10 cellular contexts compared by ENCODE assay signal in the genomic region with DNA sequence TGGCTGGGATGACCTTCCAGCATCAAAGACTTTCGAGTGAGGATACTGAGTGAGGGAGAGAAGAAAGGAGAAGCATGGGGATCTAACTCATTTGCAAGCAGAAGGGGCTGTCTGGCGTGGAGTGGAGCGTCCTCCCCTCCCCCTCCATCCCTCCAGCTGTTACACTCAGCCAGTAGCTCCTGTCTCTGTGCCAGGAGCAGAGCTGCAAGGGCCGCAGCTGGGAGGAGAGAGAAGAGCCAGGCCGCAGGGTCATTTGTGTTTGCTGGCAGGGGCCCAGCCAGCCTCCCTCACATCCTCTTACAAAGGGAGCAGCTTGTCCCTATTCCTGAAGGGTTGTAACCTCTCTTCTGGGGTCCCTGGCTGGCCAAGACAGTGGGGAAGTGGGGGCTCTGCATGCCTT. TPM values are rescaled to one million over a fixed set of nuclear protein-coding genes. Genes with fewer than 3 reads are reported as not detected.
DNase-seq lines count a peak whose midpoint lies in the region; ATAC-seq and TF ChIP-seq lines count a peak whose summit lies in the region.
"Had no signal": no experiment of that assay in that cellular context is flagged by ENCODE, and none has a peak within 500 bp of the region (broad histone marks: within the 10 kb centered on the region; RNA-seq: fewer than 3 reads in every experiment).

No MANE protein-coding gene starts in this region.

- no peak overlapping the region for H2AFZ ChIP-seq in SK-N-SH (ENCODE audit: low read depth)

- POLR2A ChIA-PET in SK-N-SH (lab: Yijun Ruan, JAX), result interaction anchor here (1.2 to 2.5 kb wide), 7 partner anchors 24 to 236 kb away, joined by 4 to 17 read pairs (median 5); a partner anchor contains a TSS

- no peaks in the 10 kb centered on the region for H4K20me1 ChIP-seq in DOHH2 (ENCODE audit: control insufficient read depth, insufficient read depth, low read depth, low read length)
- no peaks in the 10 kb centered on the region for H4K20me1 ChIP-seq in SK-N-SH (ENCODE audit: insufficient read depth)

- peak; percentile 87 for DNase-seq in SK-N-SH
- DNase-seq in Right ventricle myocardium superior, result peak; percentile 93
- peak; percentile 63 to 97 (median 79) for DNase-seq in posterior cingulate gyrus
- DNase-seq in NCI-H187 treated with DMSO at 0.1 percent for 48 hours (lab: John Stamatoyannopoulos, UW), result no peak
- DNase-seq in NCI-H748 treated with DMSO at 0.1 percent for 48 hours (lab: John Stamatoyannopoulos, UW), result no peak
- DNase-seq in NCI-H1417 treated with DMSO at 0.1 percent for 48 hours (lab: John Stamatoyannopoulos, UW), result no peak
- DNase-seq: Karpas-422, upper lobe of right lung had no signal

- H3K4me1 ChIP-seq in DOHH2 (ENCODE audit: control insufficient read depth, low read length) (peaks cover 56% of the 10 kb centered on the region), SK-N-SH (ENCODE audit: control insufficient read depth in 1 of 2, insufficient read depth in 2 of 2, low read depth in 1 of 2, low read length in 1 of 2) (peaks cover 0 to 40% of the 10 kb centered on the region in 2 experiments; a peak in 1 of 4 replicates)

- H3K9me2 ChIP-seq in DOHH2 (replicated peaks; ENCODE audit: control insufficient read depth, low read length) (no peaks in the 10 kb centered on the region), SK-N-SH (no peaks in the 10 kb centered on the region)

- H3K9ac ChIP-seq in SK-N-SH, result no peak overlapping the region

- H3K27me3 ChIP-seq in DOHH2 (ENCODE audit: control insufficient read depth, low read length) (no peaks in the 10 kb centered on the region), SK-N-SH (ENCODE audit: insufficient read depth) (no peaks in the 10 kb centered on the region)
- H3K27me3 ChIP-seq: upper lobe of right lung had no signal

- H3F3A ChIP-seq in DOHH2 (ENCODE audit: control insufficient read depth, insufficient read depth) (peaks cover 19% of the 10 kb centered on the region), SK-N-SH (replicated peaks; ENCODE audit: insufficient read depth) (no peaks in the 10 kb centered on the region)

- intact Hi-C loops in Right ventricle myocardium superior (cut with DNase I), result no loop called here
- intact Hi-C loops in posterior cingulate gyrus (cut with DNase I), result loop anchor here (1.0 to 5.0 kb wide), 2 partner anchors 58 to 306 kb away; a partner anchor contains a TSS

- no peaks in the 10 kb centered on the region for H3K79me2 ChIP-seq in DOHH2 (ENCODE audit: control insufficient read depth, low read length)
- H3K79me2 ChIP-seq in SK-N-SH (ENCODE audit: insufficient read depth), result no peaks in the 10 kb centered on the region

- TF ChIP-seq CTCF in DOHH2 (IDR thresholded peaks at IDR 0.05; ENCODE audit: low read depth, low read length, poor library complexity, severe bottlenecking), result no peak
- TF ChIP-seq CTCF in SK-N-SH (IDR thresholded peaks at IDR 0.05), result no peak

- no peaks in the 10 kb centered on the region for H3K36me3 ChIP-seq in DOHH2 (ENCODE audit: control insufficient read depth, low read length)
- H3K36me3 ChIP-seq in SK-N-SH (replicated peaks in 1 of 2; ENCODE audit: control insufficient read depth in 1 of 2, insufficient read depth in 2 of 2, low read length in 1 of 2), result peaks cover 0 to 4% of the 10 kb centered on the region in 2 experiments
- H3K36me3 ChIP-seq: upper lobe of right lung had no signal

- peak overlapping the region; percentile 39 for H3K4me3 ChIP-seq in DOHH2 (ENCODE audit: low read length)
- H3K4me3 ChIP-seq in SK-N-SH (ENCODE audit: low read depth in 2 of 2, low read length in 1 of 2), result no peak overlapping the region; a peak in 1 of 4 replicates
- H3K4me3 ChIP-seq: upper lobe of right lung had no signal

- TF ChIP-seq EP300 in SK-N-SH (IDR thresholded peaks at IDR 0.05; ENCODE audit: borderline replicate concordance in 1 of 2, low read depth in 1 of 2, low read length in 1 of 2), result peak in 1 of 2 experiments; percentile 65; a peak in 1 of 4 replicates

- H3K27ac ChIP-seq in DOHH2 (ENCODE audit: low read depth, low read length) (peak overlapping the region; percentile 20; the same call in 1 of the 2 replicates), SK-N-SH (ENCODE audit: low read depth in 2 of 2, low read length in 1 of 2) (peak overlapping the region in 1 of 2 experiments; percentile 93; a peak in 2 of 4 replicates)
- H3K27ac ChIP-seq: upper lobe of right lung had no signal

- peak overlapping the region; percentile 62 for H3K4me2 ChIP-seq in DOHH2 (ENCODE audit: low read length)
- H3K4me2 ChIP-seq in SK-N-SH, result no peak overlapping the region

- H3K9me3 ChIP-seq in DOHH2 (ENCODE audit: control insufficient read depth, insufficient read depth, low read length) (no peaks in the 10 kb centered on the region), SK-N-SH (no peaks in the 10 kb centered on the region)
- H3K9me3 ChIP-seq: upper lobe of right lung had no signal

- ATAC-seq in Right ventricle myocardium superior (ENCODE audit: poor library complexity) (peak; percentile 76), HG02840 (IDR thresholded peaks at IDR 0.05; ENCODE audit: low FRiP score, unreplicated experiment) (no peak)
- ATAC-seq: upper lobe of right lung had no signal

- WGBS in SK-N-SH (ENCODE audit: low lambda C conversion rate), result 89% methylated on average over 1 of the region's 5 CpGs

- TF ChIP-seq RAD21 in SK-N-SH (IDR thresholded peaks at IDR 0.05; ENCODE audit: low read length), result peak; percentile 27; the same call in 1 of the 2 replicates

- CTCF ChIA-PET in SK-N-SH (lab: Yijun Ruan, JAX), result interaction anchor here (0.7 to 7.1 kb wide), 12 partner anchors 12 to 437 kb away, joined by 3 to 44 read pairs (median 4); a partner anchor contains a TSS

TF ChIP-seq in SK-N-SH, 30 proteins besides CTCF, POLR2A, EP300 and RAD21:
- TF ChIP-seq FOXM1 (IDR thresholded peaks at IDR 0.05; ENCODE audit: low read depth), result no peak
- TF ChIP-seq TEAD4 (IDR thresholded peaks at IDR 0.05; ENCODE audit: borderline replicate concordance, insufficient read depth), result no peak
- peak; percentile 94 for TF ChIP-seq CHD2 (IDR thresholded peaks at IDR 0.05; ENCODE audit: low read length, partially characterized antibody)
- no peak for TF ChIP-seq MEF2A (IDR thresholded peaks at IDR 0.05; ENCODE audit: borderline replicate concordance, low read depth)
- no peak for TF ChIP-seq JUND (IDR thresholded peaks at IDR 0.05)
- no peak for TF ChIP-seq ELF1 (IDR thresholded peaks at IDR 0.05)
- peak; percentile 20; the same call in 1 of the 2 replicates for TF ChIP-seq SMC3 (IDR thresholded peaks at IDR 0.05; ENCODE audit: low read depth, low read length)
- TF ChIP-seq NFIC (IDR thresholded peaks at IDR 0.05; ENCODE audit: borderline replicate concordance), result 0 out of 2 replicates have a peak, but pooled peaks have one; percentile 26
- TF ChIP-seq TCF12 (IDR thresholded peaks at IDR 0.05), result no peak; the same call in none of the 2 replicates
- peak; percentile 50 for TF ChIP-seq MXI1 (IDR thresholded peaks at IDR 0.05; ENCODE audit: low read depth, low read length)
- TF ChIP-seq, protein P1, sequence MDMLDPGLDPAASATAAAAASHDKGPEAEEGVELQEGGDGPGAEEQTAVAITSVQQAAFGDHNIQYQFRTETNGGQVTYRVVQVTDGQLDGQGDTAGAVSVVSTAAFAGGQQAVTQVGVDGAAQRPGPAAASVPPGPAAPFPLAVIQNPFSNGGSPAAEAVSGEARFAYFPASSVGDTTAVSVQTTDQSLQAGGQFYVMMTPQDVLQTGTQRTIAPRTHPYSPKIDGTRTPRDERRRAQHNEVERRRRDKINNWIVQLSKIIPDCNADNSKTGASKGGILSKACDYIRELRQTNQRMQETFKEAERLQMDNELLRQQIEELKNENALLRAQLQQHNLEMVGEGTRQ (IDR thresholded peaks at IDR 0.05; ENCODE audit: borderline replicate concordance, low read depth, low read length), result no peak
- peak; percentile 66; the same call in 1 of the 2 replicates for TF ChIP-seq FOXJ3 (CRISPR knock-in tag; IDR thresholded peaks at IDR 0.05)
- TF ChIP-seq RCOR1 (IDR thresholded peaks at IDR 0.05; ENCODE audit: low read length), result peak; percentile 70
- TF ChIP-seq NRF1 (IDR thresholded peaks at IDR 0.05; ENCODE audit: low read depth, low read length), result no peak

RNA-seq across cellular contexts. Expression of a gene that starts 58.0 kb away (rescaled TPM):
- polyA plus RNA-seq in SK-N-SH (2012; rRNA removed), result 6.7 and 9.1 TPM in 2 replicates
- polyA plus RNA-seq in SK-N-SH (2012; cell fraction: cytosol; rRNA removed), result 3.9 and 7.4 TPM in 2 replicates
- 10.8 and 12.7 TPM in 2 replicates for polyA plus RNA-seq in SK-N-SH (2012; cell fraction: nucleus; rRNA removed)
- total RNA-seq in Right ventricle myocardium superior, result 15.0 TPM

Comparison
In these comparisons a context has a peak if more than half of its experiments do, and no peak if none do; other contexts are left out.
1. DNase-seq: peak in SK-N-SH (single experiment), Right ventricle myocardium superior (single experiment) and posterior cingulate gyrus (10 of 10); none in NCI-H187 treated with DMSO at 0.1 percent for 48 hours (single experiment), NCI-H748 treated with DMSO at 0.1 percent for 48 hours (single experiment) and NCI-H1417 treated with DMSO at 0.1 percent for 48 hours (single experiment).